8 cellular contexts compared by ENCODE assay signal in genomic region chr1:148951336-148952227, GRCh38.
DNase-seq lines count a peak whose midpoint lies in the region; ATAC-seq and TF ChIP-seq lines count a peak whose summit lies in the region.
"Not testable (repeated sequence)": the region's sequence is repeated elsewhere in the genome, so short reads cannot be mapped to it uniquely, and the experiment has no call there.

No MANE protein-coding gene starts in this region.

- peak overlapping the region; percentile 85 to 96 (median 93) for H3K4me3 Mint-ChIP-seq in naive B cell

- H3K36me3 Mint-ChIP-seq in naive B cell = not testable (repeated sequence)

- peak; percentile 68 to 69 for ATAC-seq in naive B cell (ENCODE audit: low read depth in 2 of 2)

- H3K9ac ChIP-seq in fibroblast of lung (ENCODE audit: insufficient read depth, low read length) = peak overlapping the region; percentile 59

- not testable (repeated sequence) for H3K36me3 ChIP-seq in fibroblast of lung (ENCODE audit: control insufficient read depth, insufficient read depth, low read length)

- H3K27ac ChIP-seq in fibroblast of lung (ENCODE audit: insufficient read depth, low read length) = peak overlapping the region; percentile 65

- peaks cover 3 to 10% (median 9%) of the 10 kb centered on the region in 3 donors for H3K4me1 Mint-ChIP-seq in naive B cell

- DNase-seq in DMS153 (lab: John Stamatoyannopoulos, UW) = peak; percentile 77
- peak; percentile 72 for DNase-seq in H4 (ENCODE audit: low spot score)
- DNase-seq in Kasumi-1 (lab: John Stamatoyannopoulos, UW) = peak; percentile 31 to 42
- DNase-seq in RPMI8226 = peak; percentile 89
- peak; percentile 49 for DNase-seq in activated T-helper 1 cell treated with Interleukin-2 at 50 U/mL for 16 hours (ENCODE audit: low read depth)
- DNase-seq in fibroblast of lung (ENCODE audit: low read depth in 2 of 2) = peak; percentile 79 to 83
- DNase-seq in naive B cell = peak; percentile 72
- peak; percentile 25 to 45 for DNase-seq in stimulated activated CD8-positive, alpha-beta memory T cell treated with anti-CD3 and anti-CD28 coated beads, Interleukin-4, amount 100 ng/mL, for 4 hours (ENCODE audit: low read depth in 2 of 2, low spot score in 1 of 2)

- H3K27me3 ChIP-seq in fibroblast of lung (ENCODE audit: control insufficient read depth, insufficient read depth, low read length) = not testable (repeated sequence)

- peak overlapping the region in 4 of 6 donors; percentile 53 to 85 (median 76) for H3K27ac Mint-ChIP-seq in naive B cell

- not testable (repeated sequence) for H4K20me1 ChIP-seq in fibroblast of lung (ENCODE audit: control insufficient read depth, extremely low read depth, insufficient read depth, low read length)

- not testable (repeated sequence) for H2AFZ ChIP-seq in fibroblast of lung (ENCODE audit: low read length)

- H3K9me3 Mint-ChIP-seq in naive B cell = not testable (repeated sequence)

- peaks cover 16% of the 10 kb centered on the region for H3K79me2 ChIP-seq in fibroblast of lung (ENCODE audit: control insufficient read depth, insufficient read depth, low read length)

- H3K4me2 ChIP-seq in fibroblast of lung (ENCODE audit: extremely low read depth, insufficient read depth, low read length) = peak overlapping the region; percentile 44

- H3K27me3 Mint-ChIP-seq in naive B cell = not testable (repeated sequence)

- TF ChIP-seq CTCF in fibroblast of lung (conservative IDR thresholded peaks at IDR 0.05 in 1 of 2, IDR thresholded peaks at IDR 0.05 in 1 of 2; ENCODE audit: low read depth in 1 of 2, low read length in 2 of 2) = not testable (repeated sequence)

- H3K4me3 ChIP-seq in fibroblast of lung (replicated peaks in 1 of 4; ENCODE audit: control extremely low read depth in 1 of 4, insufficient read depth in 1 of 4, low read depth in 3 of 4, low read length in 4 of 4) = peak overlapping the region; percentile 35 to 67 (median 56)

- not testable (repeated sequence) for H3K9me3 ChIP-seq in fibroblast of lung (ENCODE audit: control insufficient read depth, insufficient read depth, low read depth, low read length)

- H3K4me1 ChIP-seq in fibroblast of lung (ENCODE audit: control insufficient read depth, extremely low read depth, insufficient read depth, low read length) = not testable (repeated sequence)

Comparison
In these comparisons a context has a peak if more than half of its experiments do, and no peak if none do; other contexts are left out.
1. Peak in every context shown above with its lines: DNase-seq, ATAC-seq, H3K4me3 ChIP-seq and H3K27ac ChIP-seq.
2. DNase-seq: peak in every context shown above with its lines; median percentile 89 in RPMI8226; 81 in fibroblast of lung; 77 in DMS153; 72 in H4; 72 in naive B cell; 49 in activated T-helper 1 cell treated with Interleukin-2 at 50 U/mL for 16 hours; 36 in Kasumi-1; 35 in stimulated activated CD8-positive, alpha-beta memory T cell treated with anti-CD3 and anti-CD28 coated beads, Interleukin-4, amount 100 ng/mL, for 4 hours.